ENCODE assay signal across 21 cellular contexts in genomic region chrX:30668581-30668980, GRCh38. TPM values are rescaled to one million over a fixed set of nuclear protein-coding genes. Genes with fewer than 3 reads are reported as not detected.
DNase-seq lines count a peak whose midpoint lies in the region; ATAC-seq and TF ChIP-seq lines count a peak whose summit lies in the region.
"Had no signal": no experiment of that assay in that cellular context is flagged by ENCODE, and none has a peak within 500 bp of the region (broad histone marks: within the 10 kb centered on the region; RNA-seq: fewer than 3 reads in every experiment).

No MANE protein-coding gene starts in this region.

- peaks cover 35% of the 10 kb centered on the region for H3K36me3 Mint-ChIP-seq in activated CD4-positive, alpha-beta T cell treated with anti-CD3 and anti-CD28 coated beads for 36 hours (ENCODE audit: low read depth)
- peaks cover 17 to 29% of the 10 kb centered on the region in 2 donors for H3K36me3 Mint-ChIP-seq in activated naive CD4-positive, alpha-beta T cell treated with anti-CD3 and anti-CD28 coated beads, Interleukin-2, amount 50 U/mL, for 72 hours
- H3K36me3 Mint-ChIP-seq: IgD-negative memory B cell had no signal

- CTCF ChIA-PET in activated CD4-positive, alpha-beta T cell treated with anti-CD3 and anti-CD28 coated beads for 36 hours (lab: Charles Lee) = no interaction called here
- CTCF ChIA-PET in IMR-90 (lab: Yijun Ruan, JAX) = interaction anchor here (0.6 kb wide), 1 partner anchor 96 kb away, joined by 3 read pairs; no protein-coding TSS in a partner anchor

- H3K56ac ChIP-seq in IMR-90 (ENCODE audit: extremely low read depth, insufficient read depth, low read length) = no peak overlapping the region

- H4K91ac ChIP-seq in IMR-90 (ENCODE audit: insufficient read depth, low read depth, low read length) = no peak overlapping the region

- H4K5ac ChIP-seq in IMR-90 (ENCODE audit: low read depth, low read length) = no peak overlapping the region

- H3K79me1 ChIP-seq in IMR-90 (ENCODE audit: low read depth in 1 of 2, low read length in 2 of 2) = no peaks in the 10 kb centered on the region; a peak in 1 of 4 replicates

- no peak overlapping the region for H3K4me3 Mint-ChIP-seq in activated CD4-positive, alpha-beta T cell treated with anti-CD3 and anti-CD28 coated beads for 36 hours
- H3K4me3 Mint-ChIP-seq: B cell; CD8-positive, alpha-beta T cell; IgD-negative memory B cell had no signal

- H3K9me3 Mint-ChIP-seq in activated CD4-positive, alpha-beta T cell treated with anti-CD3 and anti-CD28 coated beads for 36 hours (ENCODE audit: low read depth) = no peaks in the 10 kb centered on the region
- H3K9me3 Mint-ChIP-seq in activated naive CD4-positive, alpha-beta T cell treated with anti-CD3 and anti-CD28 coated beads, Interleukin-2, amount 50 U/mL, for 72 hours = no peaks in the 10 kb centered on the region
- H3K9me3 Mint-ChIP-seq: CD8-positive, alpha-beta T cell; IgD-negative memory B cell had no signal

- H2BK15ac ChIP-seq in IMR-90 (ENCODE audit: low read depth, low read length) = no peak overlapping the region

- POLR2A ChIA-PET in activated CD4-positive, alpha-beta T cell treated with anti-CD3 and anti-CD28 coated beads for 36 hours (lab: Charles Lee) = interaction anchor here (0.7 kb wide), 1 partner anchor 16 kb away, joined by 5 read pairs; no protein-coding TSS in a partner anchor
- POLR2A ChIA-PET in IMR-90 (lab: Charles Lee; ENCODE audit: unreplicated experiment) = interaction anchor here (0.7 kb wide), 1 partner anchor 19 kb away, joined by 3 read pairs; no protein-coding TSS in a partner anchor

- H3K36me3 ChIP-seq in IMR-90 (ENCODE audit: control insufficient read depth, insufficient read depth, low read length) = peaks cover 12% of the 10 kb centered on the region

- H3K4me1 ChIP-seq in IMR-90 (ENCODE audit: control insufficient read depth, insufficient read depth, low read length) = no peaks in the 10 kb centered on the region

- H4K8ac ChIP-seq in IMR-90 (ENCODE audit: low read depth in 2 of 2, low read length in 2 of 2) = no peak overlapping the region

- no peak overlapping the region for H3K18ac ChIP-seq in IMR-90 (ENCODE audit: low read depth, low read length)

- no peak overlapping the region for H3K27ac ChIP-seq in IMR-90 (ENCODE audit: insufficient read depth, low read length)
- H3K27ac ChIP-seq: BLaER1 treated with 17β-estradiol and CSF1 and Interleukin-3, amounts not matched to agents 10 nM and 100 nM; GM23248; HL-60 had no signal

- no peak overlapping the region for H2BK120ac ChIP-seq in IMR-90 (ENCODE audit: low read depth, low read length)

- 69% methylated on average over 4 of the region's 4 CpGs; no CpG with 5 or more reads in 1 of the 2 experiments for WGBS in IMR-90 (ENCODE audit: extremely low coverage in 2 of 2, insufficient read length in 1 of 2), 2 experiments

- H3K27me3 Mint-ChIP-seq in activated CD4-positive, alpha-beta T cell treated with anti-CD3 and anti-CD28 coated beads for 36 hours = no peaks in the 10 kb centered on the region
- H3K27me3 Mint-ChIP-seq: B cell had no signal

- no peak for TF ChIP-seq POLR2A in IMR-90 (IDR thresholded peaks at IDR 0.05; ENCODE audit: low read depth, low read length)

- H3K27me3 ChIP-seq in IMR-90 (ENCODE audit: control insufficient read depth, insufficient read depth, low read length) = no peaks in the 10 kb centered on the region
- H3K27me3 ChIP-seq: BLaER1 treated with 17β-estradiol and CSF1 and Interleukin-3, amounts not matched to agents 10 nM and 100 nM had no signal

- in situ Hi-C loops in IMR-90 (cut with MboI; ENCODE audit: low sequenced_read_pairs) = no loop called here

- no peak overlapping the region for H3K9ac ChIP-seq in IMR-90 (ENCODE audit: low read depth, low read length)
- H3K9ac ChIP-seq: GM23248 had no signal

- H2AFZ ChIP-seq in IMR-90 (replicated peaks; ENCODE audit: low read length, poor library complexity) = no peak overlapping the region
- H2AFZ ChIP-seq: GM23248 had no signal

- no peak for ATAC-seq in activated CD4-positive, alpha-beta T cell treated with anti-CD3 and anti-CD28 coated beads for 36 hours
- no peak for ATAC-seq in activated naive CD4-positive, alpha-beta T cell treated with anti-CD3 and anti-CD28 coated beads, Interleukin-2, amount 50 U/mL, for 72 hours
- ATAC-seq in IMR-90 (ENCODE audit: low read depth) (no peak), GM19452 (IDR thresholded peaks at IDR 0.05; ENCODE audit: unreplicated experiment) (no peak)
- ATAC-seq: CD8-positive, alpha-beta T cell; GM12878 had no signal

- H3K9me3 ChIP-seq in IMR-90 (ENCODE audit: control insufficient read depth, insufficient read depth, low read length) = no peaks in the 10 kb centered on the region
- H3K9me3 ChIP-seq: HAP-1 had no signal

- dilution Hi-C loops in IMR-90 (cut with HindIII; ENCODE audit: low sequenced_read_pairs, unreplicated experiment) = no loop called here

- intact Hi-C loops in activated CD4-positive, alpha-beta T cell treated with anti-CD3 and anti-CD28 coated beads for 36 hours (cut with DNase I, micrococcal nuclease) = no loop called here
- intact Hi-C loops in IMR-90 (cut with micrococcal nuclease) = no loop called here

- H4K20me1 ChIP-seq in IMR-90 (ENCODE audit: insufficient read depth, low read length) = no peaks in the 10 kb centered on the region

- H2AK9ac ChIP-seq in IMR-90 (replicated peaks; ENCODE audit: low read depth, low read length, poor library complexity) = no peak overlapping the region

- no peak for TF ChIP-seq CTCF in IMR-90 (conservative IDR thresholded peaks at IDR 0.05; ENCODE audit: low read depth, low read length)

- H2AK5ac ChIP-seq in IMR-90 (ENCODE audit: low read depth, low read length) = no peak overlapping the region

- no peak overlapping the region for H3K4me2 ChIP-seq in IMR-90 (ENCODE audit: low read depth, low read length)
- H3K4me2 ChIP-seq: BLaER1 treated with 17β-estradiol and CSF1 and Interleukin-3, amounts not matched to agents 10 nM and 100 nM had no signal

- no peak overlapping the region for H3K14ac ChIP-seq in IMR-90 (replicated peaks; ENCODE audit: low read depth, low read length)

- H3K23ac ChIP-seq in IMR-90 (ENCODE audit: low read depth, low read length) = no peak overlapping the region

- TF ChIP-seq RAD21 in IMR-90 (IDR thresholded peaks at IDR 0.05; ENCODE audit: low read length) = no peak

- peaks cover 5% of the 10 kb centered on the region for H3K4me1 Mint-ChIP-seq in activated CD4-positive, alpha-beta T cell treated with anti-CD3 and anti-CD28 coated beads for 36 hours
- H3K4me1 Mint-ChIP-seq: B cell had no signal

- BruUV-seq in IMR-90 (replicated peaks; lab: Mats Ljungman, UMichigan) = no TSS peak

- H3K4me3 ChIP-seq in IMR-90 (ENCODE audit: insufficient read depth, low read depth, low read length) = no peak overlapping the region
- H3K4me3 ChIP-seq: BLaER1 treated with 17β-estradiol and CSF1 and Interleukin-3, amounts not matched to agents 10 nM and 100 nM; GM12878; GM23248; HAP-1 had no signal

- DNase-seq in activated CD4-positive, alpha-beta T cell treated with anti-CD3 and anti-CD28 coated beads for 36 hours = no peak
- no peak for DNase-seq in activated CD4-positive, alpha-beta T cell treated with anti-CD3 and anti-CD28 coated beads, Interleukin-2, amount 50 U/mL, for 48 hours
- DNase-seq in activated naive CD4-positive, alpha-beta T cell treated with anti-CD3 and anti-CD28 coated beads, Interleukin-2, amount 50 U/mL, for 72 hours (ENCODE audit: low spot score in 2 of 2) = no peak
- no peak for DNase-seq in activated naive CD4-positive, alpha-beta T cell treated with anti-CD3 and anti-CD28 coated beads, Interleukin-2, amount 50 U/mL, for 16 hours
- DNase-seq in IMR-90 (no peak), islet precursor cell (no peak)
- DNase-seq: 8988T; CD8-positive, alpha-beta T cell; COR-L47; DMS 273 treated with DMSO at 0.1 percent for 48 hours; DMS53; DND-41; EL; GM23248 had no signal

- no peak overlapping the region for H2BK5ac ChIP-seq in IMR-90 (ENCODE audit: low read depth, low read length, poor library complexity, severe bottlenecking)

- no peaks in the 10 kb centered on the region for H3K9me1 ChIP-seq in IMR-90 (ENCODE audit: insufficient read depth, low read length)

- H2BK20ac ChIP-seq in IMR-90 (ENCODE audit: low read depth, low read length) = no peak overlapping the region

- H3K4ac ChIP-seq in IMR-90 (ENCODE audit: low read depth, low read length) = no peak overlapping the region

- peak overlapping the region; percentile 22 for H3K27ac Mint-ChIP-seq in activated CD4-positive, alpha-beta T cell treated with anti-CD3 and anti-CD28 coated beads for 36 hours
- peak overlapping the region; percentile 40 to 52 for H3K27ac Mint-ChIP-seq in activated naive CD4-positive, alpha-beta T cell treated with anti-CD3 and anti-CD28 coated beads, Interleukin-2, amount 50 U/mL, for 72 hours
- H3K27ac Mint-ChIP-seq: B cell; CD8-positive, alpha-beta T cell; IgD-negative memory B cell had no signal

TF ChIP-seq in IMR-90, 13 proteins besides CTCF, POLR2A, EP300 and RAD21:
- TF ChIP-seq CEBPB (IDR thresholded peaks at IDR 0.05; ENCODE audit: low read depth, low read length) (no peak), NFE2L2 (IDR thresholded peaks at IDR 0.05; ENCODE audit: low read depth, low read length) (peak; percentile 42; the same call in 1 of the 2 replicates)

RNA-seq across cellular contexts. Expression of gene GK, which starts 15.4 kb away (rescaled TPM):
- total RNA-seq in activated CD4-positive, alpha-beta T cell treated with anti-CD3 and anti-CD28 coated beads for 36 hours = 100 to 1,000 TPM in 1 of 2 experiments, 10 to 100 TPM in 1; 77.8 to 106 TPM
- total RNA-seq in activated naive CD4-positive, alpha-beta T cell treated with anti-CD3 and anti-CD28 coated beads, Interleukin-2, amount 50 U/mL, for 72 hours = 100 to 1,000 TPM in 1 of 2 donors, 10 to 100 TPM in 1; 53.1 to 147 TPM
- 9.3 and 12.2 TPM in 2 replicates for total RNA-seq in IMR-90 (2012; rRNA removed)
- polyA plus RNA-seq in IMR-90 (2012; rRNA removed) = 5.5 and 7.6 TPM in 2 replicates
- 1.4 and 1.5 TPM in 2 replicates for polyA plus RNA-seq in IMR-90 (2012; cell fraction: cytosol; rRNA removed)
- 3.9 and 21.6 TPM in 2 replicates for polyA plus RNA-seq in IMR-90 (2012; cell fraction: nucleus; rRNA removed; ENCODE audit: low replicate concordance)
